ENCODE assay signal across 15 cellular contexts in the genomic region with DNA sequence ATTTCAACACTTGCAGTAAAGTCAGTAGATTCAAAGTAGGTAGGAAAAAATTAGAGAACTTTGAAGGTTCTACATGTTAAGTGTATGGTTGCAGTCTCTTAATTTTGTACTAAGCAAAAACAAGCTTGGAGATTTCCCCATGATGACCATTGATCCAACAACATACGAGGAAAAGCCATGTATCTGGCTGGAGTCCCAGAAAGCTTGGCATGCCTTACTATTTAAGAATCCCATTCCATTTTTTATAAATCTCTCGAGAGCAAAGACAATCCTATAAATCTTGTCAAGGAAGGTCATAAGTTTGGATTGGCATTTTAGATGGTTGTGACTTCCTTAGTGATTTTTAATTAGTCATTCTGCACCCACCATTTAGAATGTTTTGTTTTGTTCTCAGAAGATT.
A peak's percentile ranks its signal among the peaks of the same experiment; 100 is the strongest.
DNase-seq lines count a peak whose midpoint lies in the region; ATAC-seq and TF ChIP-seq lines count a peak whose summit lies in the region.
"Had no signal": no experiment of that assay in that cellular context is flagged by ENCODE, and none has a peak within 500 bp of the region (broad histone marks: within the 10 kb centered on the region; RNA-seq: fewer than 3 reads in every experiment).

No MANE protein-coding gene starts in this region.

- H3K36me3 Mint-ChIP-seq in activated CD4-positive, alpha-beta memory T cell treated with anti-CD3 and anti-CD28 coated beads for 36 hours, result no peaks in the 10 kb centered on the region

- POLR2A ChIA-PET in activated CD4-positive, alpha-beta memory T cell treated with anti-CD3 and anti-CD28 coated beads for 36 hours (lab: Charles Lee), result no interaction called here

- CTCF ChIA-PET in activated CD4-positive, alpha-beta memory T cell treated with anti-CD3 and anti-CD28 coated beads for 36 hours (lab: Charles Lee), result no interaction called here

- no peak for ATAC-seq in sciatic nerve

- no peak overlapping the region for H3K4me3 Mint-ChIP-seq in activated CD4-positive, alpha-beta memory T cell treated with anti-CD3 and anti-CD28 coated beads for 36 hours

- peak overlapping the region; percentile 68 for H3K27ac ChIP-seq in VCaP
- H3K27ac ChIP-seq: C4-2B had no signal

- H3K27ac Mint-ChIP-seq in activated CD4-positive, alpha-beta memory T cell treated with anti-CD3 and anti-CD28 coated beads for 36 hours, result no peak overlapping the region

- no peak overlapping the region for H3K4me3 ChIP-seq in fibroblast of pulmonary artery (replicated peaks; ENCODE audit: low read depth, low read length)

- no peaks in the 10 kb centered on the region for H3K4me1 Mint-ChIP-seq in activated CD4-positive, alpha-beta memory T cell treated with anti-CD3 and anti-CD28 coated beads for 36 hours (ENCODE audit: low read depth)

- intact Hi-C loops in sciatic nerve (cut with DNase I), result no loop called here
- intact Hi-C loops in activated CD4-positive, alpha-beta memory T cell treated with anti-CD3 and anti-CD28 coated beads for 36 hours (cut with micrococcal nuclease), result no loop called here

- TF ChIP-seq CTCF in VCaP (conservative IDR thresholded peaks at IDR 0.05) (no peak), fibroblast of pulmonary artery (IDR thresholded peaks at IDR 0.05; ENCODE audit: low read length, missing control alignments) (no peak)

- H3K9me3 Mint-ChIP-seq in activated CD4-positive, alpha-beta memory T cell treated with anti-CD3 and anti-CD28 coated beads for 36 hours, result peaks cover 6% of the 10 kb centered on the region

- DNase-seq in NCI-H345 (lab: John Stamatoyannopoulos, UW), result peak; percentile 1
- no peak for DNase-seq in NCI-H345 treated with DMSO at 0.1 percent for 48 hours (lab: John Stamatoyannopoulos, UW; ENCODE audit: unreplicated experiment)
- DNase-seq in fibroblast of pulmonary artery (ENCODE audit: low read depth), result peak; percentile 54
- no peak for DNase-seq in sciatic nerve (ENCODE audit: low spot score)
- no peak for DNase-seq in activated CD4-positive, alpha-beta memory T cell treated with anti-CD3 and anti-CD28 coated beads for 36 hours
- no peak for DNase-seq in NCI-H82 (lab: John Stamatoyannopoulos, UW)
- DNase-seq in occipital lobe (lab: John Stamatoyannopoulos, UW), result no peak
- DNase-seq: DMS53, H7, KG1, NCI-H1417, NCI-H2029 treated with DMSO at 0.1 percent for 48 hours, SIG-M5 had no signal

- no peaks in the 10 kb centered on the region for H3K27me3 Mint-ChIP-seq in activated CD4-positive, alpha-beta memory T cell treated with anti-CD3 and anti-CD28 coated beads for 36 hours

Comparison
In these comparisons a context has a peak if more than half of its experiments do, and no peak if none do; other contexts are left out.
1. DNase-seq: peak in NCI-H345 (single experiment) and fibroblast of pulmonary artery (single experiment); none in NCI-H345 treated with DMSO at 0.1 percent for 48 hours (single experiment), sciatic nerve (single experiment), activated CD4-positive, alpha-beta memory T cell treated with anti-CD3 and anti-CD28 coated beads for 36 hours (single experiment), NCI-H82 (single experiment) and occipital lobe (single experiment).